In the genomic region with DNA sequence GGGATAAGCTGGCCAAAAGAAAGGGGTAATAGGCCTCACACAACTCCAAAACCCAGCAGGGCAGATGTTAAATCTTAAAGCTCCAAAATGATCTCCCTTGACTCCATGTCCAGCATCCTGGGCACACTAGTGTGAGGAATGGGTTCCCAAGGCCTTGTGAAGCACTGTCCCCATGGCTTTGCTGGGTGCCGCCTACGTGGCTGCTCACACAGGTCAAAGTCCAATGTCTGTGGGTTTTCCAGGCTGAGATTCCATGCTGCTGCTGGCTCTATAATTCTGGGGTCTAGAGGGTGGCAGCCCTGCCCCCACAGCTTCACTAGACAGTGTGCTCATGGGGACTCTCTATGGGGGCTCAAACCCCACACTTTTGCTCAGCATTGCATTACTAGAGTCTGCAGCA, we compare ENCODE assay signal across 28 cellular contexts.
"Had no signal": no experiment of that assay in that cellular context is flagged by ENCODE, and none has a peak within 500 bp of the region (broad histone marks: within the 10 kb centered on the region; RNA-seq: fewer than 3 reads in every experiment).

No MANE protein-coding gene starts in this region.

- H3K36me3 ChIP-seq: ascending aorta, cardiac muscle cell, MG63, Peyer's patch had no signal

- H3K4me3 ChIP-seq: ascending aorta, cardiac muscle cell, K562, MG63, Peyer's patch had no signal

- H3K9me3 ChIP-seq: ascending aorta, MG63, Peyer's patch had no signal

- H3K4me1 ChIP-seq: ascending aorta, Peyer's patch had no signal

- ATAC-seq: activated CD8-positive, alpha-beta T cell treated with anti-CD3 and anti-CD28 coated beads for 36 hours; K562; PC-3 had no signal

- DNase-seq: activated CD4-positive, alpha-beta T cell treated with anti-CD3 and anti-CD28 coated beads, Interleukin-2, amount 10 ng/mL, durations not matched to agents 24 days and 14 days; activated CD4-positive, alpha-beta T cell treated with anti-CD3 and anti-CD28 coated beads, Interleukin-2, amount 50 U/mL, for 4 hours; activated CD8-positive, alpha-beta T cell treated with anti-CD3 and anti-CD28 coated beads for 36 hours; activated gamma-delta T cell; activated naive CD4-positive, alpha-beta T cell treated with Interleukin-2 at 50 U/mL for 16 hours; activated naive CD8-positive, alpha-beta T cell treated with anti-CD3 and anti-CD28 coated beads, Interleukin-2, amount 10 ng/mL, durations not matched to agents 7 days and 5 days; activated T-cell treated with anti-CD3 and anti-CD28 coated beads, Interleukin-2, amount 50 U/mL, for 24 hours; amygdala; Karpas-422; MG63; NCI-H1048; NCI-H1105 treated with DMSO at 0.1 percent for 48 hours; NCI-H1436; NCI-H1694; NCI-H1930; NCI-H345; NCI-H524 treated with DMSO at 0.1 percent for 48 hours; NCI-H748 treated with DMSO at 0.1 percent for 48 hours; NK-92 treated with Interleukin-12 subunit alpha and Interleukin-12 subunit beta, amount 100 ng/mL, for 24 hours; PC-3; RPMI8226; SIG-M5; SW 1271; T1000 had no signal
